8 cellular contexts compared by ENCODE assay signal in genomic region chr4:185128272-185129119, GRCh38. TPM values are rescaled to one million over a fixed set of nuclear protein-coding genes. Genes with fewer than 3 reads are reported as not detected.
DNase-seq lines count a peak whose midpoint lies in the region; ATAC-seq and TF ChIP-seq lines count a peak whose summit lies in the region.

No MANE protein-coding gene starts in this region.

- H3K4me3 ChIP-seq in SJSA1, result peak overlapping the region; percentile 31

- POLR2A ChIA-PET in CD4-positive, alpha-beta T cell (lab: Charles Lee), result interaction anchor here (2.5 kb wide), 1 partner anchor 14 kb away, joined by 7 read pairs; the partner anchor contains the start of gene SLC25A4

- peaks cover 14% of the 10 kb centered on the region for H3K4me1 ChIP-seq in SJSA1 (replicated peaks)

- peak overlapping the region; percentile 84 for H3K4me3 Mint-ChIP-seq in CD4-positive, alpha-beta T cell

- no peaks in the 10 kb centered on the region for H3K36me3 ChIP-seq in SJSA1

- ATAC-seq in CD4-positive, alpha-beta T cell (ENCODE audit: poor library complexity), result peak; percentile 75
- ATAC-seq in GM21360 (IDR thresholded peaks at IDR 0.05; ENCODE audit: unreplicated experiment), result peak; percentile 46
- ATAC-seq in left colon, result peak; percentile 57

- peaks cover 6% of the 10 kb centered on the region for H3K4me1 Mint-ChIP-seq in CD4-positive, alpha-beta T cell (ENCODE audit: low read depth)

- CTCF ChIA-PET in CD4-positive, alpha-beta T cell (lab: Charles Lee), result interaction anchor here (0.8 kb wide), 1 partner anchor 55 kb away, joined by 4 read pairs; no protein-coding TSS in a partner anchor

- no peaks in the 10 kb centered on the region for H3K36me3 Mint-ChIP-seq in CD4-positive, alpha-beta T cell (ENCODE audit: low read depth)

- peak in 5 of 10 experiments; percentile 9 to 36 (median 16) for DNase-seq in CD4-positive, alpha-beta T cell
- DNase-seq in SJSA1 (ENCODE audit: low read depth in 1 of 2, low spot score in 2 of 2) (peak in 1 of 2 experiments; percentile 16), left colon (peak in 1 of 2 donors; percentile 13), NCI-H774 (lab: John Stamatoyannopoulos, UW) (no peak), A172 (ENCODE audit: low spot score) (no peak)
- DNase-seq in central memory CD4-positive, alpha-beta T cell, result peak; percentile 5
- DNase-seq in stimulated activated naive CD4-positive, alpha-beta T cell treated with Interleukin-2 at 50 U/mL for 16 hours (lab: John Stamatoyannopoulos, UW), result peak; percentile 33

- H3K9me3 ChIP-seq in CD4-positive, alpha-beta T cell (ENCODE audit: control insufficient read depth, low read length), result no peaks in the 10 kb centered on the region
- 0 out of 2 replicates have a peak, but pooled peaks cover 3% of the 10 kb centered on the region for H3K9me3 ChIP-seq in SJSA1 (replicated peaks)

- peak; percentile 23 for TF ChIP-seq CTCF in CD4-positive, alpha-beta T cell (IDR thresholded peaks at IDR 0.05)

- no peak overlapping the region for H3K27ac ChIP-seq in CD4-positive, alpha-beta T cell (ENCODE audit: low read depth, low read length)
- H3K27ac ChIP-seq in SJSA1, result no peak overlapping the region

- peaks cover 61% of the 10 kb centered on the region for H3K27me3 Mint-ChIP-seq in CD4-positive, alpha-beta T cell

- no peaks in the 10 kb centered on the region for H3K9me3 Mint-ChIP-seq in CD4-positive, alpha-beta T cell

- intact Hi-C loops in CD4-positive, alpha-beta T cell (cut with DNase I, micrococcal nuclease), result no loop called here
- intact Hi-C loops in left colon (cut with DNase I, micrococcal nuclease), result no loop called here

- H3K27ac Mint-ChIP-seq in CD4-positive, alpha-beta T cell, result no peak overlapping the region

- peaks cover 32% of the 10 kb centered on the region for H3K27me3 ChIP-seq in CD4-positive, alpha-beta T cell (ENCODE audit: control insufficient read depth, insufficient read depth, low read length)
- H3K27me3 ChIP-seq in SJSA1 (replicated peaks), result peaks cover 28% of the 10 kb centered on the region

RNA-seq across cellular contexts. Expression of gene SLC25A4, which starts 14.6 kb away (rescaled TPM):
- 1 to 10 TPM; 4.1 TPM for total RNA-seq in CD4-positive, alpha-beta T cell
- total RNA-seq in SJSA1 (2014; rRNA removed; shearing (Covaris generic)), result 9.4 and 13.2 TPM in 2 replicates
- 10 to 100 TPM; 37.9 to 43.9 TPM for total RNA-seq in left colon
- total RNA-seq in A172 (2014; rRNA removed; shearing (Covaris generic)), result 49.9 and 61.0 TPM in 2 replicates

Comparison
In these comparisons a context has a peak if more than half of its experiments do, and no peak if none do; other contexts are left out.
1. DNase-seq: peak in central memory CD4-positive, alpha-beta T cell (single experiment) and stimulated activated naive CD4-positive, alpha-beta T cell treated with Interleukin-2 at 50 U/mL for 16 hours (single experiment); none in NCI-H774 (single experiment) and A172 (single experiment).
2. Peak in every context shown above with its lines, with median percentiles within 50 percentile points of each other: ATAC-seq.